ENCODE assay signal across 8 cellular contexts in genomic region chr18:44839239-44839666, GRCh38.
DNase-seq lines count a peak whose midpoint lies in the region; ATAC-seq and TF ChIP-seq lines count a peak whose summit lies in the region.

No MANE protein-coding gene starts in this region.

- no peaks in the 10 kb centered on the region for H3K27me3 Mint-ChIP-seq in CD8-positive, alpha-beta T cell (ENCODE audit: low read depth)
- H3K27me3 Mint-ChIP-seq in activated naive CD8-positive, alpha-beta T cell = no peaks in the 10 kb centered on the region

- DNase-seq in CD8-positive, alpha-beta T cell = peak; percentile 18 to 76 (median 50)
- peak; percentile 82 for DNase-seq in GM19240 (ENCODE audit: insufficient read length, low spot score)
- peak; percentile 5 for DNase-seq in SW480 (ENCODE audit: low spot score)
- DNase-seq in hypothalamus (lab: John Stamatoyannopoulos, UW) = peak in 34 of 51 donors; percentile 4 to 60 (median 24)
- DNase-seq in stimulated activated CD4-positive, alpha-beta T cell treated with anti-CD3 and anti-CD28 coated beads, Interleukin-2, amount 100 ng/mL, for 4 hours (ENCODE audit: low read depth) = peak; percentile 49
- DNase-seq in 8988T = no peak

- H3K27ac Mint-ChIP-seq in CD8-positive, alpha-beta T cell = peak overlapping the region; percentile 19
- H3K27ac Mint-ChIP-seq in activated naive CD8-positive, alpha-beta T cell = peak overlapping the region; percentile 22

- no peak for TF ChIP-seq CTCF in CD8-positive, alpha-beta T cell (IDR thresholded peaks at IDR 0.05)

- POLR2A ChIA-PET in CD8-positive, alpha-beta T cell (lab: Charles Lee) = interaction anchor here (1.2 kb wide), 1 partner anchor 11 kb away, joined by 3 read pairs; no protein-coding TSS in a partner anchor

- no peaks in the 10 kb centered on the region for H3K27me3 ChIP-seq in CD8-positive, alpha-beta T cell (ENCODE audit: insufficient read depth, low read length)

- H3K9me3 ChIP-seq in CD8-positive, alpha-beta T cell (ENCODE audit: low read length) = no peaks in the 10 kb centered on the region

- H3K4me1 ChIP-seq in CD8-positive, alpha-beta T cell (ENCODE audit: insufficient read depth, low read length) = peaks cover 11% of the 10 kb centered on the region

- no peak overlapping the region for H3K4me3 ChIP-seq in CD8-positive, alpha-beta T cell (ENCODE audit: low read depth, low read length)

- intact Hi-C loops in CD8-positive, alpha-beta T cell (cut with DNase I, micrococcal nuclease) = no loop called here

- peak; percentile 77 for ATAC-seq in CD8-positive, alpha-beta T cell
- peak; percentile 97 for ATAC-seq in HG03378 (IDR thresholded peaks at IDR 0.05; ENCODE audit: unreplicated experiment)

- H3K4me3 Mint-ChIP-seq in CD8-positive, alpha-beta T cell = no peak overlapping the region
- no peak overlapping the region for H3K4me3 Mint-ChIP-seq in activated naive CD8-positive, alpha-beta T cell

- H3K9me3 Mint-ChIP-seq in CD8-positive, alpha-beta T cell = no peaks in the 10 kb centered on the region
- no peaks in the 10 kb centered on the region for H3K9me3 Mint-ChIP-seq in activated naive CD8-positive, alpha-beta T cell (ENCODE audit: low read depth)

- H3K36me3 Mint-ChIP-seq in CD8-positive, alpha-beta T cell = no peaks in the 10 kb centered on the region
- no peaks in the 10 kb centered on the region for H3K36me3 Mint-ChIP-seq in activated naive CD8-positive, alpha-beta T cell

- no peak overlapping the region for H3K27ac ChIP-seq in CD8-positive, alpha-beta T cell (ENCODE audit: low read depth, low read length)

- no peaks in the 10 kb centered on the region for H3K36me3 ChIP-seq in CD8-positive, alpha-beta T cell (ENCODE audit: insufficient read depth, low read length)

- H3K4me1 Mint-ChIP-seq in CD8-positive, alpha-beta T cell (ENCODE audit: low read depth) = peaks cover 10% of the 10 kb centered on the region
- H3K4me1 Mint-ChIP-seq in activated naive CD8-positive, alpha-beta T cell (ENCODE audit: low read depth) = peaks cover 8% of the 10 kb centered on the region

- CTCF ChIA-PET in CD8-positive, alpha-beta T cell (lab: Charles Lee) = no interaction called here
